ENCODE assay signal across 18 cellular contexts in genomic region chr5:139641116-139642080, GRCh38. TPM values are rescaled to one million over a fixed set of nuclear protein-coding genes. Genes with fewer than 3 reads are reported as not detected.
DNase-seq lines count a peak whose midpoint lies in the region; FAIRE-seq and TF ChIP-seq lines count a peak whose summit lies in the region.
"Had no signal": no experiment of that assay in that cellular context is flagged by ENCODE, and none has a peak within 500 bp of the region (broad histone marks: within the 10 kb centered on the region; RNA-seq: fewer than 3 reads in every experiment).

No MANE protein-coding gene starts in this region.

- H3K9me3 Mint-ChIP-seq in glutamatergic neuron (ENCODE audit: unreplicated experiment) = peaks cover 25% of the 10 kb centered on the region
- H3K9me3 Mint-ChIP-seq: activated T-cell treated with anti-CD3 and anti-CD28 coated beads, Interleukin-2, amount 50 U/mL, for 4 hours had no signal

- DNase-seq in AG08396 (ENCODE audit: low spot score) = peak; percentile 4
- DNase-seq in HuH-7 (ENCODE audit: low spot score) = peak; percentile 13
- DNase-seq in glutamatergic neuron = no peak
- DNase-seq in posterior vena cava (ENCODE audit: low spot score) = peak; percentile 43
- DNase-seq in GM19239 (ENCODE audit: insufficient read length, low spot score) = no peak
- DNase-seq in NCI-H1092 treated with DMSO at 0.1 percent for 48 hours (lab: John Stamatoyannopoulos, UW) = no peak
- no peak for DNase-seq in medulla oblongata (ENCODE audit: extremely low spot score)
- no peak for DNase-seq in NCI-H748 (lab: John Stamatoyannopoulos, UW; ENCODE audit: unreplicated experiment)
- DNase-seq: activated T-cell treated with anti-CD3 and anti-CD28 coated beads, Interleukin-2, amount 50 U/mL, for 4 hours; anterior cingulate cortex; dermis blood vessel endothelial cell; DMS153; KG1; lower lobe of right lung; NCI-H1694 treated with DMSO at 0.1 percent for 48 hours; NCI-H524; stimulated activated CD4-positive, alpha-beta T cell treated with anti-CD3 and anti-CD28 coated beads, Interleukin-12 subunit alpha, Interleukin-12 subunit beta, amount 100 ng/mL, for 4 hours had no signal

- H3K27me3 Mint-ChIP-seq in glutamatergic neuron (ENCODE audit: unreplicated experiment) = peaks cover 9% of the 10 kb centered on the region

- peak overlapping the region; percentile 31 for H3K4me3 Mint-ChIP-seq in glutamatergic neuron (ENCODE audit: unreplicated experiment)
- H3K4me3 Mint-ChIP-seq: activated T-cell treated with anti-CD3 and anti-CD28 coated beads, Interleukin-2, amount 50 U/mL, for 4 hours had no signal

- H3K4me1 Mint-ChIP-seq in glutamatergic neuron (ENCODE audit: low read depth, unreplicated experiment) = peaks cover 66% of the 10 kb centered on the region

- intact Hi-C loops in posterior vena cava (cut with DNase I) = no loop called here

- FAIRE-seq in GM19239 (lab: Jason Lieb, UNC) = no peak
- FAIRE-seq: RCC 7860 had no signal

- H3K27ac Mint-ChIP-seq in glutamatergic neuron (ENCODE audit: unreplicated experiment) = no peak overlapping the region

- TF ChIP-seq CTCF in glutamatergic neuron (IDR thresholded peaks at IDR 0.05; ENCODE audit: partially characterized antibody, unreplicated experiment) = no peak

- no peaks in the 10 kb centered on the region for H3K36me3 Mint-ChIP-seq in glutamatergic neuron (ENCODE audit: unreplicated experiment)

RNA-seq across cellular contexts. Expression of gene CXXC5, which starts 6.8 kb away (rescaled TPM):
- total RNA-seq in glutamatergic neuron (ENCODE audit: unreplicated experiment) = 130 TPM
- total RNA-seq in posterior vena cava = 10 to 100 TPM; 48.9 to 49.1 TPM

Comparison
In these comparisons a context has a peak if more than half of its experiments do, and no peak if none do; other contexts are left out.
1. DNase-seq: peak in AG08396 (single experiment), HuH-7 (single experiment) and posterior vena cava (single experiment); none in glutamatergic neuron (single experiment), GM19239 (single experiment), NCI-H1092 treated with DMSO at 0.1 percent for 48 hours (single experiment), medulla oblongata (single experiment) and NCI-H748 (single experiment).